ENCODE assay signal across 31 cellular contexts in the genomic region with DNA sequence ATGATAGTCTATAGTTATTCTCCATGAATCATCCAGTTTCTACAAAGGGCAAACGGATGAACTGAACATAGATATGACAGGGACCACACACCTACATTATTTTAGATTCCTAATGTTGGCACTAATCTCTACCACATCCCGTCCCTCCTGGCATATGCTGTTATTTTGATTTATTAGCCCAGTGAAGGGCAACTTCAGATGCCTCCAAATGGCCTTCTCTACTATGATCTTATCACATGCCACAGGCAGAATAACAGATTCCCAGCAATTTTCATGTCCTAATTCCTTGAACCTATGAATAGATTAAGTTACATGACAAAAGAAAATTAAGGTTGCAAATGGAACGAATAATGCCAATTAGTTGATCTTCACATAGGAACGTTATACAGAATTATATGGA.
DNase-seq lines count a peak whose midpoint lies in the region; ATAC-seq and TF ChIP-seq lines count a peak whose summit lies in the region.
"Had no signal": no experiment of that assay in that cellular context is flagged by ENCODE, and none has a peak within 500 bp of the region (broad histone marks: within the 10 kb centered on the region; RNA-seq: fewer than 3 reads in every experiment).

No MANE protein-coding gene starts in this region.

- DNase-seq in SK-N-SH (peak; percentile 25), NCI-H69 (lab: John Stamatoyannopoulos, UW) (peak; percentile 82), SK-N-DZ (ENCODE audit: low spot score) (peak; percentile 4), NCI-H526 treated with DMSO at 0.1 percent for 48 hours (lab: John Stamatoyannopoulos, UW) (no peak)
- DNase-seq: 8988T; ACHN; AML-193; BE2C; C1 segment of cervical spinal cord; Caco-2; Calu3; CD4-positive, alpha-beta memory T cell; CD4-positive, alpha-beta T cell; CD4-positive, CD25-positive, alpha-beta regulatory T cell; CD8-positive, alpha-beta memory T cell; CD8-positive, alpha-beta T cell; COR-L47; DMS 273 treated with DMSO at 0.1 percent for 48 hours; DMS153; DMS53; DMS79; DMS79 treated with DMSO at 0.1 percent for 48 hours; DND-41; EL had no signal

- WGBS in SK-N-SH (ENCODE audit: low lambda C conversion rate): 7% methylated on average over 4 of the region's 4 CpGs

- POLR2A ChIA-PET in SK-N-SH (lab: Yijun Ruan, JAX): no interaction called here

- H3K4me2 ChIP-seq in SK-N-SH: no peak overlapping the region
- H3K4me2 ChIP-seq: A549; BLaER1; BLaER1 treated with 17β-estradiol and CSF1 and Interleukin-3, amounts not matched to agents 10 nM and 100 nM had no signal

- TF ChIP-seq CTCF in SK-N-SH (IDR thresholded peaks at IDR 0.05): no peak

- no peaks in the 10 kb centered on the region for H4K20me1 ChIP-seq in SK-N-SH (ENCODE audit: insufficient read depth)
- H4K20me1 ChIP-seq: BLaER1; BLaER1 treated with 17β-estradiol and CSF1 and Interleukin-3, amounts not matched to agents 10 nM and 100 nM had no signal

- ATAC-seq in SK-N-SH treated with all-trans-retinoic acid at 6 μM for 48 hours: no peak
- ATAC-seq in HG03139 (IDR thresholded peaks at IDR 0.05; ENCODE audit: unreplicated experiment): no peak
- ATAC-seq: A549; CD8-positive, alpha-beta T cell had no signal

- H3K9me2 ChIP-seq in SK-N-SH: no peaks in the 10 kb centered on the region

- no peak; the same call in 1 of the 2 replicates for TF ChIP-seq RAD21 in SK-N-SH (IDR thresholded peaks at IDR 0.05; ENCODE audit: low read length)

- no peaks in the 10 kb centered on the region; a peak in 1 of 4 replicates for H3K4me1 ChIP-seq in SK-N-SH (ENCODE audit: control insufficient read depth in 1 of 2, insufficient read depth in 2 of 2, low read depth in 1 of 2, low read length in 1 of 2)
- H3K4me1 ChIP-seq: A549; BE2C; BLaER1; BLaER1 treated with 17β-estradiol and CSF1 and Interleukin-3, amounts not matched to agents 10 nM and 100 nM; Caco-2 had no signal

- peak overlapping the region in 1 of 2 experiments; percentile 76; a peak in 1 of 4 replicates for H3K27ac ChIP-seq in SK-N-SH (ENCODE audit: low read depth in 2 of 2, low read length in 1 of 2)
- H3K27ac ChIP-seq: 22Rv1; A549; BLaER1; BLaER1 treated with 17β-estradiol and CSF1 and Interleukin-3, amounts not matched to agents 10 nM and 100 nM; C4-2B had no signal

- no peaks in the 10 kb centered on the region for H3K27me3 ChIP-seq in SK-N-SH (ENCODE audit: insufficient read depth)
- H3K27me3 ChIP-seq: BE2C; BLaER1; BLaER1 treated with 17β-estradiol and CSF1 and Interleukin-3, amounts not matched to agents 10 nM and 100 nM had no signal

- no peak overlapping the region for H3K4me3 ChIP-seq in SK-N-SH (ENCODE audit: low read depth in 2 of 2, low read length in 1 of 2)
- H3K4me3 ChIP-seq: A549; BLaER1; BLaER1 treated with 17β-estradiol and CSF1 and Interleukin-3, amounts not matched to agents 10 nM and 100 nM had no signal

- no peaks in the 10 kb centered on the region for H3K9me3 ChIP-seq in SK-N-SH
- H3K9me3 ChIP-seq: A549; BLaER1; BLaER1 treated with 17β-estradiol and CSF1 and Interleukin-3, amounts not matched to agents 10 nM and 100 nM; Caco-2 had no signal

- H3K36me3 ChIP-seq in SK-N-SH (replicated peaks in 1 of 2; ENCODE audit: control insufficient read depth in 1 of 2, insufficient read depth in 2 of 2, low read length in 1 of 2): no peaks in the 10 kb centered on the region
- H3K36me3 ChIP-seq: BE2C; BLaER1; BLaER1 treated with 17β-estradiol and CSF1 and Interleukin-3, amounts not matched to agents 10 nM and 100 nM had no signal

- no peaks in the 10 kb centered on the region for H3F3A ChIP-seq in SK-N-SH (replicated peaks; ENCODE audit: insufficient read depth)

- no peaks in the 10 kb centered on the region for H3K79me2 ChIP-seq in SK-N-SH (ENCODE audit: insufficient read depth)

- CTCF ChIA-PET in SK-N-SH (lab: Yijun Ruan, JAX): no interaction called here

- H3K9ac ChIP-seq in SK-N-SH: no peak overlapping the region
- H3K9ac ChIP-seq: BLaER1; BLaER1 treated with 17β-estradiol and CSF1 and Interleukin-3, amounts not matched to agents 10 nM and 100 nM had no signal

- no peak overlapping the region for H2AFZ ChIP-seq in SK-N-SH (ENCODE audit: low read depth)

- TF ChIP-seq EP300 in SK-N-SH (IDR thresholded peaks at IDR 0.05; ENCODE audit: borderline replicate concordance in 1 of 2, low read depth in 1 of 2, low read length in 1 of 2): peak in 1 of 2 experiments; percentile 76; a peak in 2 of 4 replicates

TF ChIP-seq in SK-N-SH, 30 proteins besides CTCF, POLR2A, EP300 and RAD21:
- TF ChIP-seq GATA2 (CRISPR knock-in tag; IDR thresholded peaks at IDR 0.05): peak; percentile 73
- TF ChIP-seq TCF12 (IDR thresholded peaks at IDR 0.05): no peak
- no peak for TF ChIP-seq SIN3A (IDR thresholded peaks at IDR 0.05; ENCODE audit: borderline replicate concordance, low read depth, low read length)
- TF ChIP-seq RCOR1 (IDR thresholded peaks at IDR 0.05; ENCODE audit: low read length): peak; percentile 39; the same call in 1 of the 2 replicates

TF ChIP-seq in SK-N-SH treated with all-trans-retinoic acid at 6 μM for 48 hours, 23 proteins besides CTCF, POLR2A, EP300 and RAD21 (continues in another document):
- TF ChIP-seq CSDC2 (CRISPR knock-in tag; IDR thresholded peaks at IDR 0.05) (no peak), GLIS3 (CRISPR knock-in tag; IDR thresholded peaks at IDR 0.05) (no peak), ESRRG (CRISPR knock-in tag; IDR thresholded peaks at IDR 0.05) (no peak), ZNF565 (CRISPR knock-in tag; conservative IDR thresholded peaks at IDR 0.05; ENCODE audit: low read depth) (no peak), ZFP3 (CRISPR knock-in tag; IDR thresholded peaks at IDR 0.05) (no peak), RARB (CRISPR knock-in tag; IDR thresholded peaks at IDR 0.05) (no peak), ZNF70 (CRISPR knock-in tag; IDR thresholded peaks at IDR 0.05) (no peak), SNAI2 (CRISPR knock-in tag; IDR thresholded peaks at IDR 0.05) (no peak), ARNTL (CRISPR knock-in tag; IDR thresholded peaks at IDR 0.05; ENCODE audit: borderline replicate concordance, low read depth) (no peak), BACH2 (CRISPR knock-in tag; IDR thresholded peaks at IDR 0.05; ENCODE audit: borderline replicate concordance) (no peak), ZNF8 (CRISPR knock-in tag; IDR thresholded peaks at IDR 0.05) (no peak), OSR1 (CRISPR knock-in tag; IDR thresholded peaks at IDR 0.05) (no peak), ZC3H10 (CRISPR knock-in tag; IDR thresholded peaks at IDR 0.05) (no peak), TOX (CRISPR knock-in tag; IDR thresholded peaks at IDR 0.05; ENCODE audit: borderline replicate concordance) (no peak)
- TF ChIP-seq, protein P1, sequence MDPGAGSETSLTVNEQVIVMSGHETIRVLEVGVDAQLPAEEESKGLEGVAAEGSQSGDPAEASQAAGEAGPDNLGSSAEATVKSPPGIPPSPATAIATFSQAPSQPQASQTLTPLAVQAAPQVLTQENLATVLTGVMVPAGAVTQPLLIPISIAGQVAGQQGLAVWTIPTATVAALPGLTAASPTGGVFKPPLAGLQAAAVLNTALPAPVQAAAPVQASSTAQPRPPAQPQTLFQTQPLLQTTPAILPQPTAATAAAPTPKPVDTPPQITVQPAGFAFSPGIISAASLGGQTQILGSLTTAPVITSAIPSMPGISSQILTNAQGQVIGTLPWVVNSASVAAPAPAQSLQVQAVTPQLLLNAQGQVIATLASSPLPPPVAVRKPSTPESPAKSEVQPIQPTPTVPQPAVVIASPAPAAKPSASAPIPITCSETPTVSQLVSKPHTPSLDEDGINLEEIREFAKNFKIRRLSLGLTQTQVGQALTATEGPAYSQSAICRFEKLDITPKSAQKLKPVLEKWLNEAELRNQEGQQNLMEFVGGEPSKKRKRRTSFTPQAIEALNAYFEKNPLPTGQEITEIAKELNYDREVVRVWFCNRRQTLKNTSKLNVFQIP (CRISPR knock-in tag; IDR thresholded peaks at IDR 0.05; ENCODE audit: borderline replicate concordance, low read depth): no peak
- TF ChIP-seq, protein P2, sequence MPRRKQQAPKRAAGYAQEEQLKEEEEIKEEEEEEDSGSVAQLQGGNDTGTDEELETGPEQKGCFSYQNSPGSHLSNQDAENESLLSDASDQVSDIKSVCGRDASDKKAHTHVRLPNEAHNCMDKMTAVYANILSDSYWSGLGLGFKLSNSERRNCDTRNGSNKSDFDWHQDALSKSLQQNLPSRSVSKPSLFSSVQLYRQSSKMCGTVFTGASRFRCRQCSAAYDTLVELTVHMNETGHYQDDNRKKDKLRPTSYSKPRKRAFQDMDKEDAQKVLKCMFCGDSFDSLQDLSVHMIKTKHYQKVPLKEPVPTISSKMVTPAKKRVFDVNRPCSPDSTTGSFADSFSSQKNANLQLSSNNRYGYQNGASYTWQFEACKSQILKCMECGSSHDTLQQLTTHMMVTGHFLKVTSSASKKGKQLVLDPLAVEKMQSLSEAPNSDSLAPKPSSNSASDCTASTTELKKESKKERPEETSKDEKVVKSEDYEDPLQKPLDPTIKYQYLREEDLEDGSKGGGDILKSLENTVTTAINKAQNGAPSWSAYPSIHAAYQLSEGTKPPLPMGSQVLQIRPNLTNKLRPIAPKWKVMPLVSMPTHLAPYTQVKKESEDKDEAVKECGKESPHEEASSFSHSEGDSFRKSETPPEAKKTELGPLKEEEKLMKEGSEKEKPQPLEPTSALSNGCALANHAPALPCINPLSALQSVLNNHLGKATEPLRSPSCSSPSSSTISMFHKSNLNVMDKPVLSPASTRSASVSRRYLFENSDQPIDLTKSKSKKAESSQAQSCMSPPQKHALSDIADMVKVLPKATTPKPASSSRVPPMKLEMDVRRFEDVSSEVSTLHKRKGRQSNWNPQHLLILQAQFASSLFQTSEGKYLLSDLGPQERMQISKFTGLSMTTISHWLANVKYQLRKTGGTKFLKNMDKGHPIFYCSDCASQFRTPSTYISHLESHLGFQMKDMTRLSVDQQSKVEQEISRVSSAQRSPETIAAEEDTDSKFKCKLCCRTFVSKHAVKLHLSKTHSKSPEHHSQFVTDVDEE (CRISPR knock-in tag; IDR thresholded peaks at IDR 0.05): no peak
- TF ChIP-seq, protein P3, sequence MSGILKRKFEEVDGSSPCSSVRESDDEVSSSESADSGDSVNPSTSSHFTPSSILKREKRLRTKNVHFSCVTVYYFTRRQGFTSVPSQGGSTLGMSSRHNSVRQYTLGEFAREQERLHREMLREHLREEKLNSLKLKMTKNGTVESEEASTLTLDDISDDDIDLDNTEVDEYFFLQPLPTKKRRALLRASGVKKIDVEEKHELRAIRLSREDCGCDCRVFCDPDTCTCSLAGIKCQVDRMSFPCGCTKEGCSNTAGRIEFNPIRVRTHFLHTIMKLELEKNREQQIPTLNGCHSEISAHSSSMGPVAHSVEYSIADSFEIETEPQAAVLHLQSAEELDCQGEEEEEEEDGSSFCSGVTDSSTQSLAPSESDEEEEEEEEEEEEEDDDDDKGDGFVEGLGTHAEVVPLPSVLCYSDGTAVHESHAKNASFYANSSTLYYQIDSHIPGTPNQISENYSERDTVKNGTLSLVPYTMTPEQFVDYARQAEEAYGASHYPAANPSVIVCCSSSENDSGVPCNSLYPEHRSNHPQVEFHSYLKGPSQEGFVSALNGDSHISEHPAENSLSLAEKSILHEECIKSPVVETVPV (CRISPR knock-in tag; IDR thresholded peaks at IDR 0.05): no peak
